16 cellular contexts compared by ENCODE assay signal in the genomic region with DNA sequence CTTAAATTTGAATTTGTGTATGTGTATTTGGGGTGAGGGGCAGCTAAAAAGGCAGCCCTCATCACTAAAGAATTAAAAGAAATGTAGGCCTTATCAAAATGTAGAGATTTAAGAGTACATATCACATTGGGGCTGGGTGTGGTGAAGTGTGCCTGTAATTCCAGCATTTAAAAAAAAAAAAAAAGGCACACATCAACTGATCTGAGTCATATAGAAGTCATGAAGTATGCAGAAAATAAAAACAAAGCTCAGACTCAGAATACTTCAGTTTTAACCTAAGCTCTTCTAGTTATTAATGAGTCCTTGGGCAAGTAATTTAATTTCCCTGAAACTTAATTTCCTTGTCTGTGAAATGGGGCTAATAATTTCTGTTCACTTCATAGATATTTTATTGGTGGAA. TPM values are rescaled to one million over a fixed set of nuclear protein-coding genes. Genes with fewer than 3 reads are reported as not detected.
DNase-seq lines count a peak whose midpoint lies in the region; TF ChIP-seq lines count a peak whose summit lies in the region.
"Had no signal": no experiment of that assay in that cellular context is flagged by ENCODE, and none has a peak within 500 bp of the region (broad histone marks: within the 10 kb centered on the region; RNA-seq: fewer than 3 reads in every experiment).

No MANE protein-coding gene starts in this region.

- POLR2A ChIA-PET in GM10248 (lab: Yijun Ruan, JAX): interaction anchor here (0.6 kb wide), 2 partner anchors 75 to 349 kb away, joined by 3 to 5 read pairs; partner anchors contain the start of gene RNU5B-1

- in situ Hi-C loops in astrocyte of the spinal cord (cut with HindIII; ENCODE audit: low sequenced_read_pairs): no loop called here

- H2AFZ ChIP-seq in ACC112 (ENCODE audit: low read length, unreplicated experiment): no peak overlapping the region

- TF ChIP-seq CTCF in astrocyte of the spinal cord (IDR thresholded peaks at IDR 0.05; ENCODE audit: low read depth, low read length) (no peak), fibroblast of villous mesenchyme (IDR thresholded peaks at IDR 0.05; ENCODE audit: insufficient read depth, low read depth, low read length) (no peak), GM10248 (IDR thresholded peaks at IDR 0.05; ENCODE audit: control extremely low read depth, extremely low read depth, low read depth, missing control alignments) (no peak)

- CTCF ChIA-PET in GM10248 (lab: Yijun Ruan, JAX): interaction anchor here (3.4 kb wide), 1 partner anchor 13 kb away, joined by 29 read pairs; no protein-coding TSS in a partner anchor

- no peaks in the 10 kb centered on the region for H3K79me2 ChIP-seq in ACC112 (ENCODE audit: control insufficient read depth, insufficient read depth, low read length, unreplicated experiment)

- peaks cover 10% of the 10 kb centered on the region; the same call in 1 of the 2 replicates for H3K36me3 ChIP-seq in ACC112 (ENCODE audit: insufficient read depth, low read length)
- H3K36me3 ChIP-seq: colonic mucosa, HAP-1 had no signal

- peak overlapping the region; percentile 88 for H3K27ac ChIP-seq in ACC112 (ENCODE audit: low read depth, low read length)
- H3K27ac ChIP-seq: colonic mucosa, neutrophil, vagina had no signal

- H3K4me3 ChIP-seq in ACC112 (ENCODE audit: low read depth, low read length) (peak overlapping the region; percentile 4; the same call in 1 of the 2 replicates), astrocyte of the spinal cord (ENCODE audit: low read depth, low read length) (no peak overlapping the region), fibroblast of villous mesenchyme (ENCODE audit: low read depth, low read length) (no peak overlapping the region)
- H3K4me3 ChIP-seq: colonic mucosa, HAP-1, vagina had no signal

- DNase-seq in HS-27A (ENCODE audit: low read depth) (peak; percentile 40), astrocyte of the spinal cord (ENCODE audit: low read depth, low spot score) (peak; percentile 31), fibroblast of villous mesenchyme (ENCODE audit: low read depth) (peak; percentile 30), NCI-H1417 (lab: John Stamatoyannopoulos, UW) (no peak), GDM1 (lab: John Stamatoyannopoulos, UW) (no peak), GM10248 (ENCODE audit: extremely low spot score) (no peak), HK-2 (ENCODE audit: unreplicated experiment) (no peak)
- DNase-seq: activated naive CD8-positive, alpha-beta T cell treated with anti-CD3 and anti-CD28 coated beads, Interleukin-2, amount 10 ng/mL, durations not matched to agents 7 days and 5 days; colonic mucosa; NCI-H510A; stimulated activated naive CD8-positive, alpha-beta T cell treated with anti-CD3 and anti-CD28 coated beads, Interleukin-15, Interleukin-2, amounts not matched to agents 100 U/mL and 50 U/mL, for 24 hours; T-cell had no signal

- peaks cover 27% of the 10 kb centered on the region for H3K4me1 ChIP-seq in ACC112 (ENCODE audit: control insufficient read depth, insufficient read depth, low read length, unreplicated experiment)
- H3K4me1 ChIP-seq: colonic mucosa, vagina had no signal

- H3K27me3 ChIP-seq in ACC112 (ENCODE audit: insufficient read depth, low read length): no peaks in the 10 kb centered on the region
- H3K27me3 ChIP-seq: colonic mucosa, neutrophil, vagina had no signal

RNA-seq across cellular contexts. Expression of gene SLC24A1, which starts 31.6 kb away (rescaled TPM):
- 5.2 and 9.3 TPM in 2 replicates for total RNA-seq in fibroblast of villous mesenchyme

RNA-seq across cellular contexts. Expression of gene INTS14, which starts 42.4 kb away (rescaled TPM):
- total RNA-seq in fibroblast of villous mesenchyme: 41.0 and 41.2 TPM in 2 replicates

Comparison
In these comparisons a context has a peak if more than half of its experiments do, and no peak if none do; other contexts are left out.
1. DNase-seq: peak in HS-27A (single experiment), astrocyte of the spinal cord (single experiment) and fibroblast of villous mesenchyme (single experiment); none in NCI-H1417 (0 of 3), GDM1 (single experiment), GM10248 (single experiment) and HK-2 (single experiment).